ENCODE assay signal across 8 cellular contexts in the genomic region with DNA sequence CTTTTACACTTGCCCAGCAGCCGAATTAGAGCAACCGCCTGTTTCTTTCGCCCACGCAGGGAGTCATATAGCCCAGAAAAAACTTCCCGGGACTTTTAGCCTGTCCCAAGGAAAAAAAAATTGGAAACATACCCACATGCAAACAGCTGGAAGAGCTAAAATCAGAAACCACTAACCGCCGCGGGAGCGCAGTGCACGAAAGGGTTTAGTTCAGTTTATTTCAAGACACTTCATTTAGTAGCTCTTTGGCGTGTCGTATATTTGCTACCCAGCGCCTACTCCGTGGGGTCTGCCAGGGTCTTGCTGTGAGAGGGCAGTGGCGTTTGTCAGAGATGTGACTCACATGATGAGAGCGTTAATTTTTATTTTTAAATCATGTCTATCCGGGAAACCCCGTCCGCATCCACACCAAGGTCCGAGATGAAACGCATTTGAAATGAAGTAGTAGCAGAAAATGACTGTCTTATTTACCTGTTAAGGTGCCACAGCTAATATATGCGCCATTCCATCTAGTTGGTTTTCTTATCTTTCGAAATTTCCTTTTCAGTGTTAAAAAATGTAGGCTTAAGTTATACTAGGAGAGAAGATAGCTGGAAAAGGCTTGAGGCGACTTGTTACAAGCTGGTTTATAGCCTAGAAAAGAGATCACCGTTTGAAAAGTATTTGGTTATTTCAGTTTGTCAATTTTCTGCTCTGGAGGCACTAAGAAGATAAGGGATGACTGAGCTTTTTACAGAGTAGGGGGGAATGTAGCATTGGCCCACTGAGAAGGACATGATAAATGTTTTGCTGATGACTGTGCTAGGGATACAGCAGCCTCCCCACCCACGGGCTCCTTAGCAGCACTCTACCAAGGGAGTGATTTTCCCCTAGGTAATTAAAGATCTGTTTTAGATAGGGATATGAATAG. TPM values are rescaled to one million over a fixed set of nuclear protein-coding genes. Genes with fewer than 3 reads are reported as not detected.
DNase-seq lines count a peak whose midpoint lies in the region; ATAC-seq, FAIRE-seq and TF ChIP-seq lines count a peak whose summit lies in the region.

No MANE protein-coding gene starts in this region.

- H3K27ac ChIP-seq in A549 = peak overlapping the region; percentile 93 to 99
- H3K27ac ChIP-seq in SJSA1 = no peak overlapping the region

- TF ChIP-seq RAD21 in A549 (conservative IDR thresholded peaks at IDR 0.05 in 1 of 2, IDR thresholded peaks at IDR 0.05 in 1 of 2) = no peak

- no peaks in the 10 kb centered on the region for H3K9me3 ChIP-seq in A549
- no peaks in the 10 kb centered on the region for H3K9me3 ChIP-seq in SJSA1 (replicated peaks)

- no peak overlapping the region for H3K27ac Mint-ChIP-seq in nephron progenitor cell

- H3K4me1 ChIP-seq in A549 (peaks cover 36% of the 10 kb centered on the region), SJSA1 (replicated peaks) (peaks cover 19% of the 10 kb centered on the region)

- peaks cover 65% of the 10 kb centered on the region for H3K27me3 Mint-ChIP-seq in nephron progenitor cell (ENCODE audit: low read depth, poor library complexity)

- FAIRE-seq in A549 (lab: Jason Lieb, UNC) = no peak

- CTCF ChIA-PET in A549 (lab: Yijun Ruan, JAX) = interaction anchor here (0.6 to 3.2 kb wide), 5 partner anchors 74 to 657 kb away, joined by 3 to 11 read pairs (median 4); no protein-coding TSS in a partner anchor

- H3K9me3 Mint-ChIP-seq in nephron progenitor cell = no peaks in the 10 kb centered on the region

- H3K4me1 Mint-ChIP-seq in nephron progenitor cell = peaks cover 40% of the 10 kb centered on the region

- peaks cover 12% of the 10 kb centered on the region for H3K36me3 ChIP-seq in SJSA1

- DNase-seq in A549 (ENCODE audit: low read depth in 1 of 2, low spot score in 1 of 2) (no peak), GM10266 (ENCODE audit: extremely low spot score) (peak; percentile 35), SJSA1 (ENCODE audit: low read depth in 1 of 2, low spot score in 2 of 2) (peak in 1 of 2 experiments; percentile 27), epithelial cell of proximal tubule (ENCODE audit: low read depth) (no peak), nephron progenitor cell (peak; percentile 12), NCI-H2107 (lab: John Stamatoyannopoulos, UW) (no peak)

- ATAC-seq in A549 = peak in 1 of 2 experiments; percentile 23; a peak in 2 of 6 replicates
- no peak for ATAC-seq in GM19452 (IDR thresholded peaks at IDR 0.05; ENCODE audit: unreplicated experiment)
- ATAC-seq in GM21528 (IDR thresholded peaks at IDR 0.05; ENCODE audit: low FRiP score, unreplicated experiment) = no peak

- H3K36me3 Mint-ChIP-seq in nephron progenitor cell (ENCODE audit: low read depth) = no peaks in the 10 kb centered on the region

- TF ChIP-seq CTCF in A549 (IDR thresholded peaks at IDR 0.05) (no peak), GM10266 (IDR thresholded peaks at IDR 0.05; ENCODE audit: control insufficient read depth, insufficient read depth, low read depth, missing control alignments) (no peak), epithelial cell of proximal tubule (conservative IDR thresholded peaks at IDR 0.05; ENCODE audit: low read depth, low read length) (no peak), nephron progenitor cell (IDR thresholded peaks at IDR 0.05) (no peak)

- peak overlapping the region; percentile 90 for H3K4me3 ChIP-seq in A549
- H3K4me3 ChIP-seq in SJSA1 = peak overlapping the region; percentile 90
- peak overlapping the region; percentile 82 for H3K4me3 ChIP-seq in epithelial cell of proximal tubule (ENCODE audit: low read depth, low read length)

- peak overlapping the region; percentile 90 for H3K4me2 ChIP-seq in A549

- H3K4me3 Mint-ChIP-seq in nephron progenitor cell = peak overlapping the region; percentile 85

- 1% methylated on average over 26 of the region's 26 CpGs for WGBS in A549 (ENCODE audit: missing lambda C conversion rate)

- POLR2A ChIA-PET in A549 (lab: Yijun Ruan, JAX) = interaction anchor here (0.6 to 1.7 kb wide), 5 partner anchors 11 to 647 kb away, joined by 4 to 7 read pairs (median 4); no protein-coding TSS in a partner anchor

- no peak for TF ChIP-seq EP300 in A549 (IDR thresholded peaks at IDR 0.05)

- no peak for TF ChIP-seq POLR2A in A549 (IDR thresholded peaks at IDR 0.05; ENCODE audit: low read length)

- 0 out of 2 replicates have a peak, but pooled peaks cover 4% of the 10 kb centered on the region for H3K27me3 ChIP-seq in SJSA1 (replicated peaks)

TF ChIP-seq in A549, 52 proteins besides CTCF, POLR2A, EP300 and RAD21:
- TF ChIP-seq KDM1A (IDR thresholded peaks at IDR 0.05; ENCODE audit: low read depth) (no peak), FOSL2 (IDR thresholded peaks at IDR 0.05) (no peak), FOSL2 (CRISPR knock-in tag; IDR thresholded peaks at IDR 0.05) (peak; percentile 35; the same call in 1 of the 2 replicates), MAFK (IDR thresholded peaks at IDR 0.05; ENCODE audit: partially characterized antibody) (peak; percentile 30)
TF ChIP-seq in A549: peak in this region for 2.

RNA-seq across cellular contexts. Expression of gene KLF5, which starts 1.7 kb away (rescaled TPM):
- 83.5 and 101 TPM in 2 replicates for polyA plus RNA-seq in A549 (2011; rRNA removed)
- 36.0 and 53.4 TPM in 2 replicates for polyA plus RNA-seq in A549 (2012; cell fraction: cytosol; rRNA removed)
- 36.0 and 38.1 TPM in 2 replicates for polyA plus RNA-seq in A549 (2012; cell fraction: nucleus; rRNA removed)
- polyA plus RNA-seq in A549 (2017; fragmentation: RNase III; extraction: RNeasy Plus Mini Kit Qiagen cat#74134 plus additional on column Dnase treatment) = 31.8 to 48.7 TPM (median 34.4 TPM) in 3 replicates
- polyA minus RNA-seq in A549 (2011; rRNA and poly(A)+ RNA removed) = 124 and 158 TPM in 2 replicates
- total RNA-seq in SJSA1 (2014; rRNA removed; shearing (Covaris generic)) = 4.2 and 5.3 TPM in 2 replicates
- total RNA-seq in epithelial cell of proximal tubule = 19.3 and 26.6 TPM in 2 replicates

Comparison
In these comparisons a context has a peak if more than half of its experiments do, and no peak if none do; other contexts are left out.
1. DNase-seq: peak in GM10266 (single experiment) and nephron progenitor cell (single experiment); none in A549 (0 of 2), epithelial cell of proximal tubule (single experiment) and NCI-H2107 (single experiment).
2. Peak in every context shown above with its lines, with median percentiles within 50 percentile points of each other: H3K4me3 ChIP-seq.